ENCODE assay signal across 8 cellular contexts in the genomic region with DNA sequence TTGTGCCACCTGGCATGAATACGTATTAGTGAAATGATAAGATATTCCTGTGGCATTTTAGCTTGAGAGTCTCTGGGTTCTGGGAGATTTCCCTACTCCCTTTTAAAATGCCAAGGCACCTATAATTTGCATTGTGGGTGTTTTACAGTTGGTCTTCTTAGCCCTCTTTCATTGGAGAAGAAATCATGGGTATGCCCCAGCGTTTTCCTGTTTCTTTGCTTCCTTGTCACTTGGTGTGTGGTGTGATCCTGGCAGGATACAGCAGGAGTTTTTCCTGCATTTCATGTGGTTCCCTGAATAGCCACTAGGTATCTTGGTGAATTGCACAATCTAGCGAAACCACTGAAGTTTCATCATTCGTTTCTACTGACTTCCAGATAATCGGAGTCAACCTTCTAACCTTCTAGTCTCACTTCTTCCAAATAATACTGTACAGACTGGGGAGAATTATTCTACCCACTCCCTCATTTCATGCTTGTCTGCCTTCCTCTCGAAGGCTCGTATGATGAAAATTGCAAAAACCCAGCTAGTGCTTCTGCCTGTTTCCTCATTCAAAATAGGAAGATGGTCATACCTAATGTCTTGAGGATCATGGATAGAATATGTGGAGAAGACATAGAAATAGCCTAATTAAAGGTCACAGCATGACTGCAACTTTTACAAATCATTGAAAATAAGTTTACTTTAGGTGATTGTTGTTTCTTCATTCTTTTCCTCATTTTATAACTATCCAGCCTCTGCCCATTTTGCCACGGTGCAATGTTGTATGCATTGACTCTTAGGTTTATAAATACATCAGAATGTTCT. TPM values are rescaled to one million over a fixed set of nuclear protein-coding genes. Genes with fewer than 3 reads are reported as not detected.
A peak's percentile ranks its signal among the peaks of the same experiment; 100 is the strongest.
DNase-seq lines count a peak whose midpoint lies in the region; ATAC-seq and TF ChIP-seq lines count a peak whose summit lies in the region.

No MANE protein-coding gene starts in this region.

- peaks cover 0 to 53% (median 12%) of the 10 kb centered on the region in 4 donors for H3K4me1 ChIP-seq in Peyer's patch

- peak overlapping the region; percentile 78 for H3K27ac Mint-ChIP-seq in T-helper 2 cell treated with Interferon-gamma antibody and Interleukin-4, amounts not matched to agents 5 μg/mL and 100 μg/mL, for 36 hours

- H3K4me1 Mint-ChIP-seq in T-helper 2 cell treated with Interferon-gamma antibody and Interleukin-4, amounts not matched to agents 5 μg/mL and 100 μg/mL, for 36 hours (ENCODE audit: low read depth) = peaks cover 45% of the 10 kb centered on the region

- TF ChIP-seq POLR2A in Peyer's patch (IDR thresholded peaks at IDR 0.05) = peak in 1 of 2 donors; percentile 5

- no peak for ATAC-seq in GM19023 (IDR thresholded peaks at IDR 0.05; ENCODE audit: unreplicated experiment)
- no peak for ATAC-seq in activated CD4-positive, CD25-positive, alpha-beta regulatory T cell treated with anti-CD3 and anti-CD28 coated beads, Interleukin-2, amount 50 U/mL, for 24 hours
- no peak for ATAC-seq in HG02852 (IDR thresholded peaks at IDR 0.05; ENCODE audit: unreplicated experiment)

- peak overlapping the region; percentile 83 to 100 (median 96) for H3K27ac ChIP-seq in Peyer's patch
- no peak overlapping the region for H3K27ac ChIP-seq in neural cell (ENCODE audit: low read length)

- H3K9me3 ChIP-seq in Peyer's patch (no peaks in the 10 kb centered on the region), neural cell (ENCODE audit: low read length) (no peaks in the 10 kb centered on the region)

- peaks cover 3% of the 10 kb centered on the region for H3F3A ChIP-seq in neural cell (ENCODE audit: insufficient read depth, low read length, poor library complexity, severe bottlenecking)

- H3K36me3 ChIP-seq in Peyer's patch = peaks cover 0 to 10% (median 0%) of the 10 kb centered on the region in 3 donors
- H3K36me3 ChIP-seq in neural cell (ENCODE audit: insufficient read depth, low read length) = no peaks in the 10 kb centered on the region

- H3K36me3 Mint-ChIP-seq in T-helper 2 cell treated with Interferon-gamma antibody and Interleukin-4, amounts not matched to agents 5 μg/mL and 100 μg/mL, for 36 hours (ENCODE audit: low read depth) = peaks cover 66% of the 10 kb centered on the region

- no peak for DNase-seq in T-helper 2 cell treated with Interferon-gamma antibody and Interleukin-4, amounts not matched to agents 5 μg/mL and 100 μg/mL, for 36 hours (ENCODE audit: low spot score)
- no peak for DNase-seq in T-helper 2 cell
- DNase-seq in Peyer's patch = no peak
- peak; percentile 79 for DNase-seq in dermis blood vessel endothelial cell

- peak overlapping the region; percentile 13 to 97 (median 84) for H3K4me3 ChIP-seq in Peyer's patch
- no peak overlapping the region for H3K4me3 ChIP-seq in neural cell (ENCODE audit: low read length)

- TF ChIP-seq CTCF in Peyer's patch (IDR thresholded peaks at IDR 0.05) = peak in 5 of 6 experiments; percentile 30 to 80 (median 68)
- TF ChIP-seq CTCF in neural cell (IDR thresholded peaks at IDR 0.05; ENCODE audit: poor library complexity, severe bottlenecking) = peak; percentile 21

- H3K27me3 Mint-ChIP-seq in T-helper 2 cell treated with Interferon-gamma antibody and Interleukin-4, amounts not matched to agents 5 μg/mL and 100 μg/mL, for 36 hours (ENCODE audit: low read depth) = no peaks in the 10 kb centered on the region

- H3K27me3 ChIP-seq in Peyer's patch = no peaks in the 10 kb centered on the region
- peaks cover 87% of the 10 kb centered on the region for H3K27me3 ChIP-seq in neural cell (ENCODE audit: insufficient read depth, low read depth, low read length)

- no peak for TF ChIP-seq EP300 in neural cell (conservative IDR thresholded peaks at IDR 0.05; ENCODE audit: poor library complexity, severe bottlenecking)

- H3K4me3 Mint-ChIP-seq in T-helper 2 cell treated with Interferon-gamma antibody and Interleukin-4, amounts not matched to agents 5 μg/mL and 100 μg/mL, for 36 hours = peak overlapping the region; percentile 97

- no peaks in the 10 kb centered on the region for H3K79me2 ChIP-seq in neural cell (replicated peaks; ENCODE audit: insufficient read depth, low read length)

- H3K4me2 ChIP-seq in neural cell (ENCODE audit: low read length) = no peak overlapping the region

- H2AFZ ChIP-seq in neural cell (ENCODE audit: low read depth, low read length) = no peak overlapping the region

- no peaks in the 10 kb centered on the region for H3K9me2 ChIP-seq in neural cell (ENCODE audit: insufficient read depth, low read length)

- no peak for TF ChIP-seq RAD21 in neural cell (conservative IDR thresholded peaks at IDR 0.05)

- H4K20me1 ChIP-seq in neural cell (ENCODE audit: insufficient read depth) = no peaks in the 10 kb centered on the region

- H3K9ac ChIP-seq in neural cell (ENCODE audit: low read length) = no peak overlapping the region

- no peaks in the 10 kb centered on the region for H3K9me3 Mint-ChIP-seq in T-helper 2 cell treated with Interferon-gamma antibody and Interleukin-4, amounts not matched to agents 5 μg/mL and 100 μg/mL, for 36 hours

TF ChIP-seq in neural cell, 6 proteins besides CTCF, POLR2A, EP300 and RAD21:
- TF ChIP-seq MXI1 (conservative IDR thresholded peaks at IDR 0.05; ENCODE audit: poor library complexity, severe bottlenecking) = no peak
TF ChIP-seq in neural cell: peak in this region for 0.

RNA-seq across cellular contexts. Expression of a gene that starts 2.7 kb away (rescaled TPM):
- total RNA-seq in Peyer's patch (10 to 100 TPM; 20.3 to 78.4 (median 44.3) TPM), dermis blood vessel endothelial cell (7.5 and 16.0 TPM in 2 replicates)
- polyA plus RNA-seq in neural cell = 0.10 TPM in 1 of 2 replicates, not detected in the other
- polyA minus RNA-seq in neural cell = 0.23 and 0.24 TPM in 2 replicates
